ENCODE assay signal across 12 cellular contexts in the genomic region with DNA sequence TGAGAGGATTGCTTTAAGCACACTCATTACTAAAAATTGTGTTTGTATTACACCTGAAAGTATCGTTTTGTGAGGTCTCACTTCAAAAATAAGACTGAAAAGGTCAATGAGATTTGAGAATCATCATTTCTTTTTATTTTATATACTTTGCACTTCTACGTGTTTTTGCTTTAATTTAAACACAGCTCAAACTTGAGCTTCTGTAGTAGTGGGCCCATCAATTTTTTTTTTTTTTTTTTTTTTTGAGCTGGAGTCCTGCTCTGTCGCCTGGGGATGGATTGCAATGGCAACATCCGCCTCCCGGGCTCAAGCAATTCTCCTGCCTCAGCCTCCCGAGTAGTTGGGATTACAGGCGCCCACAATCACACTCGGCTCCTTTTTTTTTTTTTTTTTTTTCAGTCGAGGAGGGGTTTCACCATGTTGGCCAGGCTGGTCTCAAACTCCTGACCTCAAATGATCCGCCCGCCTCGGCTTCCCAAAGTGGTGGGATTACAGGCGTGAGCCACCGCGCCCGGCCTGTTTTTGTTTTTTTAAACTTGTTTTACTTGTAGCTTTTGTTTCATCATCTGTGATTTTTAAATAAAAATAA. TPM values are rescaled to one million over a fixed set of nuclear protein-coding genes. Genes with fewer than 3 reads are reported as not detected.
DNase-seq lines count a peak whose midpoint lies in the region; ATAC-seq and TF ChIP-seq lines count a peak whose summit lies in the region.
"Had no signal": no experiment of that assay in that cellular context is flagged by ENCODE, and none has a peak within 500 bp of the region (broad histone marks: within the 10 kb centered on the region; RNA-seq: fewer than 3 reads in every experiment).

No MANE protein-coding gene starts in this region.

- H3K4me2 ChIP-seq in DND-41 (ENCODE audit: insufficient read depth, low read length) (peak overlapping the region; percentile 94), KMS-11 (peak overlapping the region; percentile 86)

- TF ChIP-seq POLR2A in stomach (IDR thresholded peaks at IDR 0.05), result no peak

- no peak for TF ChIP-seq EP300 in stomach (IDR thresholded peaks at IDR 0.05)

- H3K4me3 ChIP-seq in DND-41 (ENCODE audit: low read depth in 1 of 2, low read length in 2 of 2) (peak overlapping the region; percentile 87 to 97; a peak in 3 of 4 replicates), KMS-11 (IDR thresholded peaks at IDR 0.05; ENCODE audit: insufficient read depth, low read depth, low read length) (no peak overlapping the region), adipocyte (ENCODE audit: low read length) (peak overlapping the region; percentile 95), left lung (no peak overlapping the region), stomach (no peak overlapping the region)

- no peaks in the 10 kb centered on the region for H3K9me3 Mint-ChIP-seq in natural killer cell

- no peaks in the 10 kb centered on the region for H3K27me3 Mint-ChIP-seq in natural killer cell (ENCODE audit: low read depth in 2 of 2)

- H3K4me1 ChIP-seq in DND-41 (ENCODE audit: insufficient read depth, low read length) (peaks cover 39% of the 10 kb centered on the region), KMS-11 (ENCODE audit: low read depth, poor library complexity, severe bottlenecking) (peaks cover 42% of the 10 kb centered on the region), adipocyte (ENCODE audit: control insufficient read depth, insufficient read depth, low read length) (peaks cover 35% of the 10 kb centered on the region), left lung (peaks cover 18 to 33% of the 10 kb centered on the region in 2 donors), stomach (peaks cover 17 to 62% (median 34%) of the 10 kb centered on the region in 4 donors)

- H3K27ac Mint-ChIP-seq in natural killer cell, result no peak overlapping the region

- H3K9ac ChIP-seq in DND-41 (ENCODE audit: low read depth, low read length), result peak overlapping the region; percentile 76
- no peak overlapping the region for H3K9ac ChIP-seq in KMS-11
- H3K9ac ChIP-seq in adipocyte (ENCODE audit: low read length), result no peak overlapping the region

- H4K20me1 ChIP-seq in DND-41 (ENCODE audit: insufficient read depth, low read length), result peaks cover 10% of the 10 kb centered on the region; the same call in 1 of the 2 replicates
- no peaks in the 10 kb centered on the region for H4K20me1 ChIP-seq in KMS-11 (ENCODE audit: insufficient read depth)

- peak overlapping the region; percentile 67 for H3K4me3 Mint-ChIP-seq in natural killer cell

- peaks cover 23 to 32% of the 10 kb centered on the region in 2 donors for H3K4me1 Mint-ChIP-seq in natural killer cell

- ATAC-seq in DND-41 (ENCODE audit: insufficient read depth, low read depth) (no peak), natural killer cell (no peak), left lung (no peak), GM21786 (IDR thresholded peaks at IDR 0.05; ENCODE audit: unreplicated experiment) (no peak)

- H2AFZ ChIP-seq in DND-41 (ENCODE audit: low read depth, low read length) (no peak overlapping the region), KMS-11 (ENCODE audit: low read depth) (no peak overlapping the region)

- H3K27ac ChIP-seq in DND-41 (ENCODE audit: low read length) (no peak overlapping the region), KMS-11 (no peak overlapping the region), left lung (no peak overlapping the region), stomach (no peak overlapping the region)

- H3K27me3 ChIP-seq in DND-41 (ENCODE audit: insufficient read depth, low read length, poor library complexity) (no peaks in the 10 kb centered on the region), KMS-11 (ENCODE audit: insufficient read depth, low read depth) (no peaks in the 10 kb centered on the region), adipocyte (replicated peaks; ENCODE audit: control insufficient read depth, insufficient read depth, low read length) (no peaks in the 10 kb centered on the region), left lung (no peaks in the 10 kb centered on the region), stomach (no peaks in the 10 kb centered on the region)
- H3K27me3 ChIP-seq: esophagus squamous epithelium, uterus had no signal

- 54 to 71% (median 64%) methylated on average over 16 of the region's 16 CpGs for WGBS in stomach, 5 donors

- no peak for TF ChIP-seq CTCF in DND-41 (IDR thresholded peaks at IDR 0.05; ENCODE audit: borderline replicate concordance, extremely low read depth, low read length, poor library complexity, severe bottlenecking)
- TF ChIP-seq CTCF in KMS-11 (conservative IDR thresholded peaks at IDR 0.05; ENCODE audit: low read depth, low read length), result no peak
- TF ChIP-seq CTCF in natural killer cell (IDR thresholded peaks at IDR 0.05), result no peak
- TF ChIP-seq CTCF in left lung (IDR thresholded peaks at IDR 0.05), result no peak
- no peak for TF ChIP-seq CTCF in stomach (IDR thresholded peaks at IDR 0.05)

- 0 out of 2 replicates have a peak, but pooled peaks cover under 1% of the 10 kb centered on the region for H3K36me3 ChIP-seq in DND-41 (ENCODE audit: insufficient read depth, low read length)
- H3K36me3 ChIP-seq in KMS-11 (ENCODE audit: insufficient read depth), result no peaks in the 10 kb centered on the region
- H3K36me3 ChIP-seq in adipocyte (ENCODE audit: control insufficient read depth, insufficient read depth, low read length, severe bottlenecking), result no peaks in the 10 kb centered on the region
- no peaks in the 10 kb centered on the region for H3K36me3 ChIP-seq in left lung
- H3K36me3 ChIP-seq in stomach, result no peaks in the 10 kb centered on the region
- H3K36me3 ChIP-seq: esophagus squamous epithelium, uterus had no signal

- peaks cover 85% of the 10 kb centered on the region for H3K79me2 ChIP-seq in DND-41 (ENCODE audit: insufficient read depth, low read length)
- H3K79me2 ChIP-seq in KMS-11 (ENCODE audit: insufficient read depth, low read depth), result peaks cover 76% of the 10 kb centered on the region

- intact Hi-C loops in natural killer cell (cut with micrococcal nuclease) (no loop called here), left lung (cut with DNase I) (no loop called here), stomach (cut with DNase I; ENCODE audit: low total_unique reads) (no loop called here)

- DNase-seq in DND-41 (no peak), adipocyte (ENCODE audit: low read depth) (no peak), natural killer cell (no peak), left lung (no peak), NOMO-1 treated with DMSO at 0.1 percent for 48 hours (lab: John Stamatoyannopoulos, UW; ENCODE audit: unreplicated experiment) (no peak), stomach (no peak)
- DNase-seq: activated effector memory CD4-positive, alpha-beta T cell treated with anti-CD3 and anti-CD28 coated beads, Interleukin-2, amount 50 U/mL, for 16 hours; esophagus squamous epithelium; KBM-7; uterus had no signal

- no peaks in the 10 kb centered on the region for H3K36me3 Mint-ChIP-seq in natural killer cell

- no peaks in the 10 kb centered on the region for H3K9me3 ChIP-seq in DND-41 (ENCODE audit: insufficient read depth, low read length, severe bottlenecking)
- H3K9me3 ChIP-seq in adipocyte (ENCODE audit: control insufficient read depth, low read length), result no peaks in the 10 kb centered on the region
- no peaks in the 10 kb centered on the region for H3K9me3 ChIP-seq in left lung
- no peaks in the 10 kb centered on the region for H3K9me3 ChIP-seq in stomach
- H3K9me3 ChIP-seq: esophagus squamous epithelium, uterus had no signal

RNA-seq across cellular contexts. Expression of gene GSTCD, which starts 1.5 kb away (rescaled TPM):
- total RNA-seq in natural killer cell, result 1 to 10 TPM; 5.6 to 7.7 (median 6.2) TPM
- 10 to 100 TPM; 10.8 to 14.5 TPM for total RNA-seq in left lung
- 100 to 1,000 TPM in 1 of 5 donors, 10 to 100 TPM in 2, 1 to 10 TPM in 2; 4.8 to 129 (median 11.1) TPM for total RNA-seq in stomach
- 1 to 10 TPM; 1.6 to 8.2 (median 2.1) TPM for polyA plus RNA-seq in stomach

RNA-seq across cellular contexts. Expression of gene INTS12, which starts 1.6 kb away (rescaled TPM):
- total RNA-seq in natural killer cell (10 to 100 TPM; 19.4 to 22.8 (median 19.9) TPM), left lung (10 to 100 TPM; 14.9 to 18.5 TPM), stomach (10 to 100 TPM in 4 of 5 donors, 1 to 10 TPM in 1; 8.7 to 35.7 (median 17.5) TPM)
- polyA plus RNA-seq in stomach, result 10 to 100 TPM; 11.5 to 20.9 (median 16.3) TPM

Comparison
In these comparisons a context has a peak if more than half of its experiments do, and no peak if none do; other contexts are left out.
1. H3K4me3 ChIP-seq: peak in DND-41 (2 of 2) and adipocyte (single experiment); none in KMS-11 (single experiment), left lung (0 of 2) and stomach (0 of 4).